In genomic region chr1:56185493-56185892, GRCh38 we compare ENCODE assay signal across 16 cellular contexts.
A peak's percentile ranks its signal among the peaks of the same experiment; 100 is the strongest.
DNase-seq lines count a peak whose midpoint lies in the region; ATAC-seq and TF ChIP-seq lines count a peak whose summit lies in the region.
"Had no signal": no experiment of that assay in that cellular context is flagged by ENCODE, and none has a peak within 500 bp of the region (broad histone marks: within the 10 kb centered on the region; RNA-seq: fewer than 3 reads in every experiment).

No MANE protein-coding gene starts in this region.

- no peaks in the 10 kb centered on the region for H3K36me3 Mint-ChIP-seq in nephron progenitor cell (ENCODE audit: low read depth)
- no peaks in the 10 kb centered on the region for H3K36me3 Mint-ChIP-seq in WTC11
- no peaks in the 10 kb centered on the region for H3K36me3 Mint-ChIP-seq in T-helper 17 cell (ENCODE audit: low read depth)

- H3K4me3 Mint-ChIP-seq in nephron progenitor cell (no peak overlapping the region), WTC11 (no peak overlapping the region), T-helper 17 cell (no peak overlapping the region)
- H3K4me3 Mint-ChIP-seq: CD8-positive, alpha-beta memory T cell had no signal

- H3K27ac Mint-ChIP-seq in nephron progenitor cell (no peak overlapping the region), WTC11 (no peak overlapping the region), T-helper 17 cell (no peak overlapping the region)
- H3K27ac Mint-ChIP-seq: CD8-positive, alpha-beta memory T cell had no signal

- no peaks in the 10 kb centered on the region for H3K27me3 Mint-ChIP-seq in nephron progenitor cell (ENCODE audit: low read depth, poor library complexity)
- no peaks in the 10 kb centered on the region for H3K27me3 Mint-ChIP-seq in WTC11 (ENCODE audit: low read depth)
- H3K27me3 Mint-ChIP-seq in T-helper 17 cell = peaks cover 7% of the 10 kb centered on the region

- POLR2A ChIA-PET in WTC11 (lab: Charles Lee) = no interaction called here

- no peaks in the 10 kb centered on the region for H3K9me3 Mint-ChIP-seq in nephron progenitor cell
- no peaks in the 10 kb centered on the region for H3K9me3 Mint-ChIP-seq in WTC11

- H3K9me3 ChIP-seq in T-helper 17 cell (ENCODE audit: control insufficient read depth, low read length, poor library complexity, severe bottlenecking) = no peaks in the 10 kb centered on the region
- H3K9me3 ChIP-seq: BLaER1, Caco-2, HAP-1 had no signal

- DNase-seq in NCI-H82 (lab: John Stamatoyannopoulos, UW) = peak; percentile 17
- no peak for DNase-seq in NCI-H82 treated with DMSO at 0.1 percent for 48 hours (lab: John Stamatoyannopoulos, UW; ENCODE audit: unreplicated experiment)
- peak; percentile 29 for DNase-seq in astrocyte of the spinal cord (ENCODE audit: low read depth, low spot score)
- peak; percentile 18 for DNase-seq in nephron progenitor cell
- DNase-seq in WTC11 (ENCODE audit: low spot score) = no peak
- no peak for DNase-seq in T-helper 17 cell
- no peak for DNase-seq in occipital lobe (lab: John Stamatoyannopoulos, UW)
- DNase-seq in HPDE6-E6E7 (ENCODE audit: extremely low spot score) = no peak
- DNase-seq: AML-193; Caco-2; CD8-positive, alpha-beta memory T cell; DND-41; GF-D8 had no signal

- H3K4me1 Mint-ChIP-seq in nephron progenitor cell (peaks cover 58% of the 10 kb centered on the region), WTC11 (peaks cover 25% of the 10 kb centered on the region), T-helper 17 cell (no peaks in the 10 kb centered on the region)
- H3K4me1 Mint-ChIP-seq: CD8-positive, alpha-beta memory T cell had no signal

- ATAC-seq in WTC11 = no peak
- no peak for ATAC-seq in T-helper 17 cell
- ATAC-seq: HepG2 had no signal

- H3K4me3 ChIP-seq in astrocyte of the spinal cord (ENCODE audit: low read depth, low read length) = no peak overlapping the region
- H3K4me3 ChIP-seq: BLaER1, HAP-1 had no signal

- CTCF ChIA-PET in WTC11 (lab: Charles Lee) = interaction anchor here (0.6 kb wide), 1 partner anchor 260 kb away, joined by 7 read pairs; no protein-coding TSS in a partner anchor

- in situ Hi-C loops in astrocyte of the spinal cord (cut with HindIII; ENCODE audit: low sequenced_read_pairs) = no loop called here

- no peak for TF ChIP-seq CTCF in astrocyte of the spinal cord (IDR thresholded peaks at IDR 0.05; ENCODE audit: low read depth, low read length)
- TF ChIP-seq CTCF in nephron progenitor cell (IDR thresholded peaks at IDR 0.05) = no peak
- TF ChIP-seq CTCF in WTC11 (IDR thresholded peaks at IDR 0.05) = no peak

TF ChIP-seq in WTC11, 78 proteins besides CTCF, POLR2A, EP300 and RAD21:
- TF ChIP-seq ELF4 (CRISPR knock-in tag; IDR thresholded peaks at IDR 0.05; ENCODE audit: low read depth) (no peak), TCF7 (CRISPR knock-in tag; IDR thresholded peaks at IDR 0.05; ENCODE audit: low read depth) (no peak), FOXP1 (CRISPR knock-in tag; IDR thresholded peaks at IDR 0.05; ENCODE audit: borderline replicate concordance) (no peak), TEAD1 (CRISPR knock-in tag; IDR thresholded peaks at IDR 0.05) (no peak), NFATC4 (CRISPR knock-in tag; IDR thresholded peaks at IDR 0.05) (no peak), ATF1 (CRISPR knock-in tag; IDR thresholded peaks at IDR 0.05) (no peak), TEAD4 (CRISPR knock-in tag; IDR thresholded peaks at IDR 0.05) (no peak), ZMAT4 (CRISPR knock-in tag; IDR thresholded peaks at IDR 0.05) (no peak), AFF4 (CRISPR knock-in tag; IDR thresholded peaks at IDR 0.05; ENCODE audit: borderline replicate concordance) (no peak), JUN (CRISPR knock-in tag; IDR thresholded peaks at IDR 0.05) (no peak), SOX15 (CRISPR knock-in tag; IDR thresholded peaks at IDR 0.05) (no peak), ESRRA (CRISPR knock-in tag; IDR thresholded peaks at IDR 0.05; ENCODE audit: borderline replicate concordance) (no peak)
- TF ChIP-seq, protein P1, sequence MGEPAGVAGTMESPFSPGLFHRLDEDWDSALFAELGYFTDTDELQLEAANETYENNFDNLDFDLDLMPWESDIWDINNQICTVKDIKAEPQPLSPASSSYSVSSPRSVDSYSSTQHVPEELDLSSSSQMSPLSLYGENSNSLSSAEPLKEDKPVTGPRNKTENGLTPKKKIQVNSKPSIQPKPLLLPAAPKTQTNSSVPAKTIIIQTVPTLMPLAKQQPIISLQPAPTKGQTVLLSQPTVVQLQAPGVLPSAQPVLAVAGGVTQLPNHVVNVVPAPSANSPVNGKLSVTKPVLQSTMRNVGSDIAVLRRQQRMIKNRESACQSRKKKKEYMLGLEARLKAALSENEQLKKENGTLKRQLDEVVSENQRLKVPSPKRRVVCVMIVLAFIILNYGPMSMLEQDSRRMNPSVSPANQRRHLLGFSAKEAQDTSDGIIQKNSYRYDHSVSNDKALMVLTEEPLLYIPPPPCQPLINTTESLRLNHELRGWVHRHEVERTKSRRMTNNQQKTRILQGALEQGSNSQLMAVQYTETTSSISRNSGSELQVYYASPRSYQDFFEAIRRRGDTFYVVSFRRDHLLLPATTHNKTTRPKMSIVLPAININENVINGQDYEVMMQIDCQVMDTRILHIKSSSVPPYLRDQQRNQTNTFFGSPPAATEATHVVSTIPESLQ (CRISPR knock-in tag; IDR thresholded peaks at IDR 0.05) = no peak
- TF ChIP-seq, protein P2, sequence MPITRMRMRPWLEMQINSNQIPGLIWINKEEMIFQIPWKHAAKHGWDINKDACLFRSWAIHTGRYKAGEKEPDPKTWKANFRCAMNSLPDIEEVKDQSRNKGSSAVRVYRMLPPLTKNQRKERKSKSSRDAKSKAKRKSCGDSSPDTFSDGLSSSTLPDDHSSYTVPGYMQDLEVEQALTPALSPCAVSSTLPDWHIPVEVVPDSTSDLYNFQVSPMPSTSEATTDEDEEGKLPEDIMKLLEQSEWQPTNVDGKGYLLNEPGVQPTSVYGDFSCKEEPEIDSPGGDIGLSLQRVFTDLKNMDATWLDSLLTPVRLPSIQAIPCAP (CRISPR knock-in tag; IDR thresholded peaks at IDR 0.05) = no peak
- TF ChIP-seq, protein P3, sequence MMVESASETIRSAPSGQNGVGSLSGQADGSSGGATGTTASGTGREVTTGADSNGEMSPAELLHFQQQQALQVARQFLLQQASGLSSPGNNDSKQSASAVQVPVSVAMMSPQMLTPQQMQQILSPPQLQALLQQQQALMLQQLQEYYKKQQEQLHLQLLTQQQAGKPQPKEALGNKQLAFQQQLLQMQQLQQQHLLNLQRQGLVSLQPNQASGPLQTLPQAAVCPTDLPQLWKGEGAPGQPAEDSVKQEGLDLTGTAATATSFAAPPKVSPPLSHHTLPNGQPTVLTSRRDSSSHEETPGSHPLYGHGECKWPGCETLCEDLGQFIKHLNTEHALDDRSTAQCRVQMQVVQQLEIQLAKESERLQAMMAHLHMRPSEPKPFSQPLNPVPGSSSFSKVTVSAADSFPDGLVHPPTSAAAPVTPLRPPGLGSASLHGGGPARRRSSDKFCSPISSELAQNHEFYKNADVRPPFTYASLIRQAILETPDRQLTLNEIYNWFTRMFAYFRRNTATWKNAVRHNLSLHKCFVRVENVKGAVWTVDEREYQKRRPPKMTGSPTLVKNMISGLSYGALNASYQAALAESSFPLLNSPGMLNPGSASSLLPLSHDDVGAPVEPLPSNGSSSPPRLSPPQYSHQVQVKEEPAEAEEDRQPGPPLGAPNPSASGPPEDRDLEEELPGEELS (CRISPR knock-in tag; IDR thresholded peaks at IDR 0.05) = no peak

Comparison
In these comparisons a context has a peak if more than half of its experiments do, and no peak if none do; other contexts are left out.
1. DNase-seq: peak in NCI-H82 (single experiment), astrocyte of the spinal cord (single experiment) and nephron progenitor cell (single experiment); none in NCI-H82 treated with DMSO at 0.1 percent for 48 hours (single experiment), WTC11 (single experiment), T-helper 17 cell (0 of 3), occipital lobe (single experiment) and HPDE6-E6E7 (single experiment).